ENCODE assay signal across 1 cellular context in the genomic region with DNA sequence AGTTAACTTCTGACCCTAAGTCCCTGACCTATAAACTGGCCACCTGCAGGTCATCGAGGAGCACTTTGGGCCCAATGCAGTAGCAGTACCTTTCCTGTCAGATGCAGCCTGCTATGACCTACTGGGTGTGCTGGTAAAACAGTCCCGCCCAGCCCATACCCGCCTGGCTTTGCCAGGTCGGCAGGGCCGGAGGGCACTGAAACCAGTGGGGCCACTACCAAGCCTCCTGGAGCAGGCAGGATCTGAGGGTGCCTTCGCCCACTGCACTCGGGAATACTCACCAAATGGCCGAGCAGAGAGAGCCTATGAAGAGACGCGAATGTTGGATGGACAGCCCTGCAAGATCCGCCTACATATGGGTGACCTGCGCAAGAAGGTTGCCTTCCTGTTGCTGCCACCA.
TF ChIP-seq lines count a peak whose summit lies in the region.

No MANE protein-coding gene starts in this region.

TF ChIP-seq in WTC11, 78 proteins besides CTCF, POLR2A, EP300 and RAD21:
- TF ChIP-seq, protein P1, sequence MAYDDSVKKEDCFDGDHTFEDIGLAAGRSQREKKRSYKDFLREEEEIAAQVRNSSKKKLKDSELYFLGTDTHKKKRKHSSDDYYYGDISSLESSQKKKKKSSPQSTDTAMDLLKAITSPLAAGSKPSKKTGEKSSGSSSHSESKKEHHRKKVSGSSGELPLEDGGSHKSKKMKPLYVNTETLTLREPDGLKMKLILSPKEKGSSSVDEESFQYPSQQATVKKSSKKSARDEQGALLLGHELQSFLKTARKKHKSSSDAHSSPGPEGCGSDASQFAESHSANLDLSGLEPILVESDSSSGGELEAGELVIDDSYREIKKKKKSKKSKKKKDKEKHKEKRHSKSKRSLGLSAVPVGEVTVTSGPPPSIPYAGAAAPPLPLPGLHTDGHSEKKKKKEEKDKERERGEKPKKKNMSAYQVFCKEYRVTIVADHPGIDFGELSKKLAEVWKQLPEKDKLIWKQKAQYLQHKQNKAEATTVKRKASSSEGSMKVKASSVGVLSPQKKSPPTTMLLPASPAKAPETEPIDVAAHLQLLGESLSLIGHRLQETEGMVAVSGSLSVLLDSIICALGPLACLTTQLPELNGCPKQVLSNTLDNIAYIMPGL (CRISPR knock-in tag; IDR thresholded peaks at IDR 0.05), result no peak
- TF ChIP-seq RORB (CRISPR knock-in tag; IDR thresholded peaks at IDR 0.05) (no peak), NR3C1 (CRISPR knock-in tag; conservative IDR thresholded peaks at IDR 0.05; ENCODE audit: low read depth) (no peak), ELF4 (CRISPR knock-in tag; IDR thresholded peaks at IDR 0.05; ENCODE audit: low read depth) (no peak)
